ENCODE assay signal across 10 cellular contexts in the genomic region with DNA sequence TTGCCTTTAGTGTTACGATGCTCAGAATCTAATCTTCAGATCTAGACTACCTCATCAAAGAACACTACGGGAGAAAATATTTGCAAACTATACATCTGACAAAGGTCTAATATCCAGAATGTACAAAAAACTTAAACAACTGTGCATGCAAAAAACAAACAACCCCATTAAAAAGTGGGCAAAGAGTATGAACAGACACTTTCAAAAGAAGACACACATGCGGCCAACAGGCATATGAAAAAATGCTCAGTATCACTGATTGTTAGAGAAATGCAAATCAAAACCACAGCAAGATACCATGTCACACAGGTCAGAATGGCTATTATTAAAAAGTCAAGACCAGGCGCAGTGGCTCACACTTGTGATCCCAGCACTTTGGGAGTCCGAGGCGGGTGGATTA.
"Had no signal": no experiment of that assay in that cellular context is flagged by ENCODE, and none has a peak within 500 bp of the region (broad histone marks: within the 10 kb centered on the region; RNA-seq: fewer than 3 reads in every experiment).

No MANE protein-coding gene starts in this region.

- H3K27ac ChIP-seq: GM23248 had no signal

- H3K4me2 ChIP-seq: GM23338 had no signal

- H3K4me3 Mint-ChIP-seq: GM23338, H9, HFFc6 had no signal

- FAIRE-seq: H1 had no signal

- ATAC-seq: GM23338, HCT116 had no signal

- DNase-seq: GM23248, GOT3, H7, H9, HCEC 1CT, HFFc6 had no signal

- H3K4me3 ChIP-seq: GM23248, GM23338, HAP-1 had no signal

- H3K36me3 ChIP-seq: HAP-1 had no signal

- H3K9me3 ChIP-seq: HAP-1 had no signal

- H2AFZ ChIP-seq: GM23248, GM23338 had no signal

- H3K9me3 Mint-ChIP-seq: HFFc6 had no signal

- H3K27ac Mint-ChIP-seq: GM23338, H9, HFFc6 had no signal

- H3K9ac ChIP-seq: GM23248 had no signal

- H3K4me1 ChIP-seq: HAP-1 had no signal
